ENCODE assay signal across 1 cellular context in the genomic region with DNA sequence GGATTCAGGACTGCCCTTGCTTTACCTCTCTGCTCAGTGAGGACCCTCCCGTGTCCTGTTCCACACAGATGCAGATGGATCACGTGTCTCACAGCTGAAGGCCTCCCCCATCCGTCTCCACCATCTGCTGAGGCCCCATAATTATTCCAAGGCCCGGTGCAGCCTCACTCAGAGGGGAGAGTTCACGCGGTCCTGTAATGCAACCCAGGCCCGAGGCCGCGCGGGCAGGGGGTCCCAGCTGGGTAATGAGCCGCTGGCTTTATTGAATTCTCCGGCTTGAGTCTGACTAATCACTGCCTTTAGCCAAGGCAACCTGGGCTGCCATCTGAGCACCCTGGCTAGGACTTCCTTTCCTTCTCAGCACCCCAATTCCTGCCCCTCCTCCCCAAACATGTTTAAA.
TF ChIP-seq lines count a peak whose summit lies in the region.

No MANE protein-coding gene starts in this region.

TF ChIP-seq in WTC11, 78 proteins besides CTCF, POLR2A, EP300 and RAD21 (continued from another document):
- TF ChIP-seq, protein P1, sequence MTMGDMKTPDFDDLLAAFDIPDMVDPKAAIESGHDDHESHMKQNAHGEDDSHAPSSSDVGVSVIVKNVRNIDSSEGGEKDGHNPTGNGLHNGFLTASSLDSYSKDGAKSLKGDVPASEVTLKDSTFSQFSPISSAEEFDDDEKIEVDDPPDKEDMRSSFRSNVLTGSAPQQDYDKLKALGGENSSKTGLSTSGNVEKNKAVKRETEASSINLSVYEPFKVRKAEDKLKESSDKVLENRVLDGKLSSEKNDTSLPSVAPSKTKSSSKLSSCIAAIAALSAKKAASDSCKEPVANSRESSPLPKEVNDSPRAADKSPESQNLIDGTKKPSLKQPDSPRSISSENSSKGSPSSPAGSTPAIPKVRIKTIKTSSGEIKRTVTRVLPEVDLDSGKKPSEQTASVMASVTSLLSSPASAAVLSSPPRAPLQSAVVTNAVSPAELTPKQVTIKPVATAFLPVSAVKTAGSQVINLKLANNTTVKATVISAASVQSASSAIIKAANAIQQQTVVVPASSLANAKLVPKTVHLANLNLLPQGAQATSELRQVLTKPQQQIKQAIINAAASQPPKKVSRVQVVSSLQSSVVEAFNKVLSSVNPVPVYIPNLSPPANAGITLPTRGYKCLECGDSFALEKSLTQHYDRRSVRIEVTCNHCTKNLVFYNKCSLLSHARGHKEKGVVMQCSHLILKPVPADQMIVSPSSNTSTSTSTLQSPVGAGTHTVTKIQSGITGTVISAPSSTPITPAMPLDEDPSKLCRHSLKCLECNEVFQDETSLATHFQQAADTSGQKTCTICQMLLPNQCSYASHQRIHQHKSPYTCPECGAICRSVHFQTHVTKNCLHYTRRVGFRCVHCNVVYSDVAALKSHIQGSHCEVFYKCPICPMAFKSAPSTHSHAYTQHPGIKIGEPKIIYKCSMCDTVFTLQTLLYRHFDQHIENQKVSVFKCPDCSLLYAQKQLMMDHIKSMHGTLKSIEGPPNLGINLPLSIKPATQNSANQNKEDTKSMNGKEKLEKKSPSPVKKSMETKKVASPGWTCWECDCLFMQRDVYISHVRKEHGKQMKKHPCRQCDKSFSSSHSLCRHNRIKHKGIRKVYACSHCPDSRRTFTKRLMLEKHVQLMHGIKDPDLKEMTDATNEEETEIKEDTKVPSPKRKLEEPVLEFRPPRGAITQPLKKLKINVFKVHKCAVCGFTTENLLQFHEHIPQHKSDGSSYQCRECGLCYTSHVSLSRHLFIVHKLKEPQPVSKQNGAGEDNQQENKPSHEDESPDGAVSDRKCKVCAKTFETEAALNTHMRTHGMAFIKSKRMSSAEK (CRISPR knock-in tag; IDR thresholded peaks at IDR 0.05; ENCODE audit: borderline replicate concordance), result no peak
